29 cellular contexts compared by ENCODE assay signal in the genomic region with DNA sequence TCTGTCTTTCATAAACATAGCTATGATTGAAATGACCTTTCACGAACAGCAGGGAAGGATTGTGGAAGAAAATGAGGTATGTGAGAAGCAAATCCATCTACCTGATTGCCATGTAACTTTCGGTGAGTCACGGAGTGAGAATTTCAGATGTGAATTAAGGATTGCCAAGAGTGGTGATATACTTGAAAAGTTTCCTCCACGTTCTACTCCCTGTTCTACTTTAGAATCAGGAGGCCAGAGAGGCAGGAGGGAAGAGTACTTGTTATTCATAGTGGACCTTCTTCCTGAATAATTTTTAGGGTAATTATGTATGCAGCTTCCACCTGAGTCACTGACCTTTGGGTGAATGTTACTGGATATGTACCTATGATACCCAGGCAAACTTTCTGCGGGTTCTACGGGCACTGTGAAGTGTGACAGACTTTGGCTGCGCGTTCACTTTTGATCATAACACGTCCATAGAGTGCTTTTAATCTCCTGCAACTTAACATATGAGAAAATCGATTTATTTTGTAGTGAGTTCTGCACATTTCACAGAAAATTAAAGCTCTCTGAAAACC. TPM values are rescaled to one million over a fixed set of nuclear protein-coding genes. Genes with fewer than 3 reads are reported as not detected.
"Had no signal": no experiment of that assay in that cellular context is flagged by ENCODE, and none has a peak within 500 bp of the region (broad histone marks: within the 10 kb centered on the region; RNA-seq: fewer than 3 reads in every experiment).

No MANE protein-coding gene starts in this region.

- H3K4me3 Mint-ChIP-seq: activated naive CD8-positive, alpha-beta T cell; effector memory CD8-positive, alpha-beta T cell; immature natural killer cell; natural killer cell treated with Interleukin-12 subunit alpha and Interleukin-12 subunit beta and Interleukin-15 and Interleukin-18, amount 100 ng/mL, for 72 hours had no signal

- DNase-seq: activated CD4-positive, alpha-beta T cell treated with anti-CD3 and anti-CD28 coated beads for 48 hours; activated CD4-positive, alpha-beta T cell treated with anti-CD3 and anti-CD28 coated beads, Interleukin-2, amount 50 U/mL, for 48 hours; activated CD8-positive, alpha-beta memory T cell treated with anti-CD3 and anti-CD28 coated beads for 24 hours; activated effector memory CD4-positive, alpha-beta T cell treated with Interleukin-2 at 50 U/mL for 16 hours; activated naive CD4-positive, alpha-beta T cell treated with Interleukin-2 at 50 U/mL for 16 hours; aorta; brain microvascular endothelial cell; caudate nucleus; cortex of kidney; effector memory CD8-positive, alpha-beta T cell; heart left ventricle; hypothalamus; immature natural killer cell; left ventricle myocardium inferior; mucosa of descending colon; ovary; stimulated activated CD4-positive, alpha-beta T cell treated with anti-CD3 and anti-CD28 coated beads, Interleukin-2, amount 100 ng/mL, for 24 hours; stimulated activated naive CD4-positive, alpha-beta T cell; T-helper 1 cell; WERI-Rb-1 had no signal

- H3K4me1 ChIP-seq: prostate gland had no signal

- H3K36me3 Mint-ChIP-seq: natural killer cell treated with Interleukin-12 subunit alpha and Interleukin-12 subunit beta and Interleukin-15 and Interleukin-18, amount 100 ng/mL, for 72 hours had no signal

- H3K27me3 ChIP-seq: brain microvascular endothelial cell, heart left ventricle, ovary, suprapubic skin, tibial nerve had no signal

- H3K27me3 Mint-ChIP-seq: activated naive CD8-positive, alpha-beta T cell; effector memory CD8-positive, alpha-beta T cell had no signal

- FAIRE-seq: urothelium cell line had no signal

- H3K27ac Mint-ChIP-seq: activated naive CD8-positive, alpha-beta T cell; effector memory CD8-positive, alpha-beta T cell; immature natural killer cell had no signal

- H3K9me3 Mint-ChIP-seq: effector memory CD8-positive, alpha-beta T cell; immature natural killer cell; natural killer cell treated with Interleukin-12 subunit alpha and Interleukin-12 subunit beta and Interleukin-15 and Interleukin-18, amount 100 ng/mL, for 72 hours had no signal

- H3K36me3 ChIP-seq: ovary, prostate gland had no signal

- H3K4me3 ChIP-seq: heart left ventricle, left ventricle myocardium inferior, lung, mucosa of descending colon, ovary, prostate gland, smooth muscle cell, suprapubic skin, tibial nerve had no signal

- H3K4me2 ChIP-seq: smooth muscle cell had no signal

- H3K27ac ChIP-seq: brain microvascular endothelial cell, left ventricle myocardium inferior, ovary, prostate gland, suprapubic skin, WERI-Rb-1 had no signal

RNA-seq across cellular contexts. Expression of a gene that starts 2.6 kb away (rescaled TPM):
- total RNA-seq: kidney epithelial cell, smooth muscle cell had no signal
- polyA plus RNA-seq: immature natural killer cell had no signal
